ENCODE assay signal across 8 cellular contexts in the genomic region with DNA sequence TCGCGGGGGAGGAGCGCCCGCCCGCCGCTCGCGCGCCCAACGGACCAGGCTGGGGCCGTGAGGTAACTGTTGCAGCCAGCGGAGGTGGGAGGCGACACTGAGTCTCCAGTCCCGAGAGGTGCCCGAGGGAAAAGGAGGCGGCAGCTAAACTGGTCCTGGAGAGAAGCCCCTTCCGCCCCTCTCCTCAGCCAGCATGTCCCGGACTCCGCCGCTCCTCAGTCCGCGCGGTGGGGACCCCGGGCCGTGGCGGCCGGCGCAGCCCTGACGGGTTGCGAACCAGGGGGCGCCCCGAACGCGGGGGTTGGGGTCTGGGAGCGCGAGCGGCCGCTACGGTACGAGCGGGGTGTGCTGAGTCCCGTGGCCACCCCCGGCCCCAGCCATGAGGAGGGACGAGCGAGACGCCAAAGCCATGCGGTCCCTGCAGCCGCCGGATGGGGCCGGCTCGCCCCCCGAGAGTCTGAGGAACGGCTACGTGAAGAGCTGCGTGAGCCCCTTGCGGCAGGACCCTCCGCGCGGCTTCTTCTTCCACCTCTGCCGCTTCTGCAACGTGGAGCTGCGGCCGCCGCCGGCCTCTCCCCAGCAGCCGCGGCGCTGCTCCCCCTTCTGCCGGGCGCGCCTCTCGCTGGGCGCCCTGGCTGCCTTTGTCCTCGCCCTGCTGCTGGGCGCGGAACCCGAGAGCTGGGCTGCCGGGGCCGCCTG. TPM values are rescaled to one million over a fixed set of nuclear protein-coding genes. Genes with fewer than 3 reads are reported as not detected.
DNase-seq lines count a peak whose midpoint lies in the region; ATAC-seq and TF ChIP-seq lines count a peak whose summit lies in the region.

PDE3B (plus strand) TSS at position 108 of the 699 bp plus-strand sequence; CDS start at position 380, 272 bp downstream.

- no peak within 1 kb of the TSS for H3K27ac ChIP-seq in AG04450 (ENCODE audit: low read depth, low read length)

- POLR2A ChIA-PET in AG04450 (lab: Yijun Ruan, JAX) = no interaction called here

- peaks cover 13% of the 10 kb centered on the region for H3K27me3 ChIP-seq in AG04450 (ENCODE audit: control insufficient read depth, insufficient read depth, low read length)

- H3K4me3 ChIP-seq in AG04450 (ENCODE audit: low read depth, low read length) = peak within 1 kb of the TSS; percentile 64
- peak within 1 kb of the TSS; percentile 65 for H3K4me3 ChIP-seq in lower leg skin (ENCODE audit: low read depth, poor library complexity, severe bottlenecking)

- 1% methylated on average over 50 of the region's 79 CpGs; no CpG with 5 or more reads in 1 of the 2 donors for WGBS in lower leg skin, 2 donors

- CTCF ChIA-PET in AG04450 (lab: Charles Lee) = interaction anchor here (0.5 to 1.4 kb wide), 2 partner anchors 27 to 686 kb away, joined by 3 to 6 read pairs; no protein-coding TSS in a partner anchor

- TF ChIP-seq CTCF in AG04450 (IDR thresholded peaks at IDR 0.05; ENCODE audit: low read depth, low read length) = no peak
- no peak for TF ChIP-seq CTCF in lower leg skin (IDR thresholded peaks at IDR 0.05)

- no peak for TF ChIP-seq POLR2A in lower leg skin (IDR thresholded peaks at IDR 0.05)

- ATAC-seq in GM18858 (IDR thresholded peaks at IDR 0.05; ENCODE audit: unreplicated experiment) (peak; percentile 59), HG03095 (IDR thresholded peaks at IDR 0.05; ENCODE audit: unreplicated experiment) (peak; percentile 61)

- intact Hi-C loops in lower leg skin (cut with DNase I; ENCODE audit: low total_unique reads) = no loop called here

- DNase-seq in AG04450 (ENCODE audit: low read depth, low spot score) = no peak
- peak; percentile 72 for DNase-seq in NCI-H446 treated with DMSO at 0.1 percent for 48 hours (lab: John Stamatoyannopoulos, UW)
- peak; percentile 86 for DNase-seq in activated CD4-positive, alpha-beta T cell treated with anti-CD3 and anti-CD28 coated beads for 48 hours
- DNase-seq in dermis blood vessel endothelial cell = peak; percentile 43
- DNase-seq in lower leg skin (ENCODE audit: low spot score in 2 of 2) = peak; percentile 40 to 91
- peak; percentile 41 to 78 (median 48) for DNase-seq in stimulated activated CD4-positive, alpha-beta T cell treated with anti-CD3 and anti-CD28 coated beads, TNF-alpha, amount 100 ng/mL, for 24 hours (ENCODE audit: low read depth in 3 of 3)

- no peaks in the 10 kb centered on the region for H3K9me3 ChIP-seq in AG04450 (ENCODE audit: control insufficient read depth, insufficient read depth, low read length)

RNA-seq across cellular contexts. Expression of gene PDE3B, which starts in this region (rescaled TPM):
- polyA plus RNA-seq in AG04450 (2011; rRNA removed) = 0.10 and 0.19 TPM in 2 replicates
- 0.05 and 0.17 TPM in 2 replicates for polyA minus RNA-seq in AG04450 (2011; rRNA and poly(A)+ RNA removed)
- 0.17 and 0.23 TPM in 2 replicates for total RNA-seq in dermis blood vessel endothelial cell
- total RNA-seq in lower leg skin = 1 to 10 TPM in 3 of 4 donors, under 1 TPM in 1; 0.88 to 4.3 (median 2.1) TPM

Comparison
In these comparisons a context has a peak if more than half of its experiments do, and no peak if none do; other contexts are left out.
1. Peak in DNase-seq in dermis blood vessel endothelial cell; RNA of the gene not detected or under 1 TPM.